In genomic region chr6:41568202-41568584, GRCh38 we compare ENCODE assay signal across 19 cellular contexts. TPM values are rescaled to one million over a fixed set of nuclear protein-coding genes. Genes with fewer than 3 reads are reported as not detected.
DNase-seq lines count a peak whose midpoint lies in the region; ATAC-seq, FAIRE-seq and TF ChIP-seq lines count a peak whose summit lies in the region.
"Had no signal": no experiment of that assay in that cellular context is flagged by ENCODE, and none has a peak within 500 bp of the region (broad histone marks: within the 10 kb centered on the region; RNA-seq: fewer than 3 reads in every experiment).

No MANE protein-coding gene starts in this region.

- TF ChIP-seq POLR2A in thyroid gland (IDR thresholded peaks at IDR 0.05), result no peak

- H3K27me3 Mint-ChIP-seq in mesothelial cell of epicardium (ENCODE audit: low read depth) (no peaks in the 10 kb centered on the region), GM23338 (ENCODE audit: insufficient read depth, low read depth, poor library complexity) (peaks cover 9% of the 10 kb centered on the region)
- H3K27me3 Mint-ChIP-seq: CD4-positive, CD25-positive, alpha-beta regulatory T cell had no signal

- H3K27me3 ChIP-seq in ectodermal cell (ENCODE audit: control insufficient read depth, insufficient read depth, low read length, poor library complexity, severe bottlenecking) (no peaks in the 10 kb centered on the region), thyroid gland (no peaks in the 10 kb centered on the region), GM23338 (ENCODE audit: insufficient read depth) (no peaks in the 10 kb centered on the region)

- DNase-seq in HTR-8/SVneo (ENCODE audit: insufficient read length, low spot score) (no peak), mesothelial cell of epicardium (ENCODE audit: low spot score in 2 of 2, unreplicated experiment in 2 of 2) (no peak), thyroid gland (no peak), GM13977 (ENCODE audit: low spot score) (no peak), GM23338 (ENCODE audit: low spot score) (no peak), HPDE6-E6E7 (ENCODE audit: extremely low spot score) (no peak)
- DNase-seq: activated naive CD4-positive, alpha-beta T cell treated with anti-CD3 and anti-CD28 coated beads, Interleukin-2, amount 10 ng/mL, durations not matched to agents 7 days and 5 days; amniotic stem cell; caudate nucleus; CD4-positive, CD25-positive, alpha-beta regulatory T cell; midbrain; NCI-H1105 treated with DMSO at 0.1 percent for 48 hours; NCI-H226; stimulated activated CD4-positive, alpha-beta T cell treated with anti-CD3 and anti-CD28 coated beads, Interleukin-1b, Interleukin-23, amount 100 ng/mL, for 48 hours had no signal

- in situ Hi-C loops in GM13977 (cut with MboI; ENCODE audit: low pct_unique_long_range_greater_than_20kb, low sequenced_read_pairs, unreplicated experiment), result no loop called here

- peaks cover 10% of the 10 kb centered on the region for H3F3A ChIP-seq in GM23338 (replicated peaks; ENCODE audit: low read depth)

- H3K4me3 Mint-ChIP-seq in mesothelial cell of epicardium (no peak overlapping the region), GM23338 (no peak overlapping the region)
- H3K4me3 Mint-ChIP-seq: activated naive CD4-positive, alpha-beta T cell treated with anti-CD3 and anti-CD28 coated beads, Interleukin-2, amount 10 ng/mL, durations not matched to agents 7 days and 5 days; activated T-helper 1 cell treated with anti-CD3 and anti-CD28 coated beads, Interleukin-12 subunit alpha, Interleukin-12 subunit beta, Interleukin-2, Interleukin-4 antibody, amounts not matched to agents 30 ng/mL and 10 ng/mL and 1 ng/mL, durations not matched to agents 14 hours and 24 hours and 36 hours; T-helper 2 cell treated with Interferon-gamma antibody and Interleukin-4, amounts not matched to agents 5 μg/mL and 100 μg/mL, for 36 hours had no signal

- peaks cover 42% of the 10 kb centered on the region for H3K4me1 Mint-ChIP-seq in mesothelial cell of epicardium
- H3K4me1 Mint-ChIP-seq in GM23338, result peaks cover 70% of the 10 kb centered on the region
- H3K4me1 Mint-ChIP-seq: activated naive CD4-positive, alpha-beta T cell treated with anti-CD3 and anti-CD28 coated beads, Interleukin-2, amount 10 ng/mL, durations not matched to agents 7 days and 5 days had no signal

- H3K9me2 ChIP-seq in GM23338 (ENCODE audit: insufficient read depth), result no peaks in the 10 kb centered on the region

- H3K9me3 Mint-ChIP-seq in mesothelial cell of epicardium (no peaks in the 10 kb centered on the region), GM23338 (no peaks in the 10 kb centered on the region)
- H3K9me3 Mint-ChIP-seq: activated naive CD4-positive, alpha-beta T cell treated with anti-CD3 and anti-CD28 coated beads, Interleukin-2, amount 10 ng/mL, durations not matched to agents 7 days and 5 days; activated T-helper 1 cell treated with anti-CD3 and anti-CD28 coated beads, Interleukin-12 subunit alpha, Interleukin-12 subunit beta, Interleukin-2, Interleukin-4 antibody, amounts not matched to agents 30 ng/mL and 10 ng/mL and 1 ng/mL, durations not matched to agents 14 hours and 24 hours and 36 hours; CD4-positive, CD25-positive, alpha-beta regulatory T cell; neural crest cell; T-helper 2 cell treated with Interferon-gamma antibody and Interleukin-4, amounts not matched to agents 5 μg/mL and 100 μg/mL, for 36 hours had no signal

- TF ChIP-seq CTCF in mesothelial cell of epicardium (IDR thresholded peaks at IDR 0.05; ENCODE audit: unreplicated experiment) (no peak), thyroid gland (IDR thresholded peaks at IDR 0.05) (no peak), GM13977 (IDR thresholded peaks at IDR 0.05; ENCODE audit: extremely low read depth, insufficient read depth, missing control alignments) (no peak), GM23338 (conservative IDR thresholded peaks at IDR 0.05; ENCODE audit: low read depth in 2 of 2) (no peak)

- ATAC-seq in GM23338, result no peak

- no peak overlapping the region for H3K4me3 ChIP-seq in ectodermal cell (ENCODE audit: insufficient read depth, low read depth, low read length)
- no peak overlapping the region for H3K4me3 ChIP-seq in thyroid gland (replicated peaks in 1 of 3)
- H3K4me3 ChIP-seq in GM23338, result no peak overlapping the region

- no peak overlapping the region for H2AFZ ChIP-seq in GM23338

- H3K27ac ChIP-seq in ectodermal cell (ENCODE audit: insufficient read depth, low read depth, low read length, poor library complexity, severe bottlenecking) (peak overlapping the region; percentile 96), thyroid gland (peak overlapping the region; percentile 86 to 88 (median 86)), GM23338 (ENCODE audit: low read depth) (no peak overlapping the region)

- H3K36me3 ChIP-seq in ectodermal cell (ENCODE audit: control insufficient read depth, insufficient read depth, low read length) (peaks cover 12% of the 10 kb centered on the region), thyroid gland (peaks cover 7 to 18% of the 10 kb centered on the region in 2 donors), GM23338 (ENCODE audit: insufficient read depth) (no peaks in the 10 kb centered on the region)

- 89 to 96% methylated on average over 6 of the region's 6 CpGs for WGBS in ectodermal cell, 2 experiments
- WGBS in thyroid gland, 2 donors, result 74 to 88% methylated on average over 6 of the region's 6 CpGs

- H3K4me2 ChIP-seq in GM23338, result no peak overlapping the region

- no peaks in the 10 kb centered on the region for H4K20me1 ChIP-seq in GM23338 (replicated peaks; ENCODE audit: insufficient read depth)

- peaks cover 21% of the 10 kb centered on the region for H3K36me3 Mint-ChIP-seq in mesothelial cell of epicardium
- peaks cover 33% of the 10 kb centered on the region for H3K36me3 Mint-ChIP-seq in GM23338 (ENCODE audit: low read depth)

- intact Hi-C loops in thyroid gland (cut with DNase I), result no loop called here

- H3K79me2 ChIP-seq in GM23338 (replicated peaks; ENCODE audit: insufficient read depth), result peaks cover 35% of the 10 kb centered on the region

- H3K27ac Mint-ChIP-seq in mesothelial cell of epicardium, result peak overlapping the region; percentile 48
- no peak overlapping the region for H3K27ac Mint-ChIP-seq in GM23338
- H3K27ac Mint-ChIP-seq: activated naive CD4-positive, alpha-beta T cell treated with anti-CD3 and anti-CD28 coated beads, Interleukin-2, amount 10 ng/mL, durations not matched to agents 7 days and 5 days; activated T-helper 1 cell treated with anti-CD3 and anti-CD28 coated beads, Interleukin-12 subunit alpha, Interleukin-12 subunit beta, Interleukin-2, Interleukin-4 antibody, amounts not matched to agents 30 ng/mL and 10 ng/mL and 1 ng/mL, durations not matched to agents 14 hours and 24 hours and 36 hours; CD4-positive, CD25-positive, alpha-beta regulatory T cell; T-helper 2 cell treated with Interferon-gamma antibody and Interleukin-4, amounts not matched to agents 5 μg/mL and 100 μg/mL, for 36 hours had no signal

- H3K4me1 ChIP-seq in ectodermal cell (ENCODE audit: control insufficient read depth, insufficient read depth, low read length) (peaks cover 63% of the 10 kb centered on the region), thyroid gland (peaks cover 65 to 83% of the 10 kb centered on the region in 2 donors), GM23338 (ENCODE audit: insufficient read depth) (peaks cover 56% of the 10 kb centered on the region)

- peak; percentile 70 for FAIRE-seq in HTR-8/SVneo (lab: Jason Lieb, UNC)
- FAIRE-seq: small intestine had no signal

- H3K9me3 ChIP-seq in ectodermal cell (ENCODE audit: control insufficient read depth, low read length), result no peaks in the 10 kb centered on the region
- no peaks in the 10 kb centered on the region for H3K9me3 ChIP-seq in thyroid gland

TF ChIP-seq in GM23338, 12 proteins besides CTCF, POLR2A, EP300 and RAD21:
- TF ChIP-seq NANOG (IDR thresholded peaks at IDR 0.05; ENCODE audit: borderline replicate concordance) (no peak), ZNF114 (CRISPR knock-in tag; IDR thresholded peaks at IDR 0.05) (no peak), POLR2AphosphoS5 (IDR thresholded peaks at IDR 0.05; ENCODE audit: low read depth) (no peak), CREB1 (CRISPR knock-in tag; IDR thresholded peaks at IDR 0.05; ENCODE audit: low read depth) (no peak)

RNA-seq across cellular contexts. Expression of gene FOXP4, which starts 22.0 kb away (rescaled TPM):
- polyA plus RNA-seq in ectodermal cell (2013, experiment 1 of 4), result 41.3 TPM
- polyA plus RNA-seq in ectodermal cell (2013, experiment 2 of 4), result 38.5 TPM
- polyA plus RNA-seq in ectodermal cell (2013, experiment 3 of 4), result 34.5 TPM
- polyA plus RNA-seq in ectodermal cell (2013, experiment 4 of 4), result 37.6 TPM
- 85.1 to 91.0 TPM (median 87.9 TPM) in 3 replicates for total RNA-seq in mesothelial cell of epicardium
- total RNA-seq in thyroid gland, result 10 to 100 TPM; 12.6 to 42.4 (median 23.7) TPM
- total RNA-seq in GM23338 (2014; rRNA removed; shearing (Covaris generic)), result 9.7 and 13.5 TPM in 2 replicates
- 5.1 and 6.3 TPM in 2 replicates for polyA plus RNA-seq in GM23338 (2016; fragmentation: Nextera tagmentation; extraction: Ambion mirVana)
